Comparison of ENCODE assay signal across 13 cellular contexts in the genomic region with DNA sequence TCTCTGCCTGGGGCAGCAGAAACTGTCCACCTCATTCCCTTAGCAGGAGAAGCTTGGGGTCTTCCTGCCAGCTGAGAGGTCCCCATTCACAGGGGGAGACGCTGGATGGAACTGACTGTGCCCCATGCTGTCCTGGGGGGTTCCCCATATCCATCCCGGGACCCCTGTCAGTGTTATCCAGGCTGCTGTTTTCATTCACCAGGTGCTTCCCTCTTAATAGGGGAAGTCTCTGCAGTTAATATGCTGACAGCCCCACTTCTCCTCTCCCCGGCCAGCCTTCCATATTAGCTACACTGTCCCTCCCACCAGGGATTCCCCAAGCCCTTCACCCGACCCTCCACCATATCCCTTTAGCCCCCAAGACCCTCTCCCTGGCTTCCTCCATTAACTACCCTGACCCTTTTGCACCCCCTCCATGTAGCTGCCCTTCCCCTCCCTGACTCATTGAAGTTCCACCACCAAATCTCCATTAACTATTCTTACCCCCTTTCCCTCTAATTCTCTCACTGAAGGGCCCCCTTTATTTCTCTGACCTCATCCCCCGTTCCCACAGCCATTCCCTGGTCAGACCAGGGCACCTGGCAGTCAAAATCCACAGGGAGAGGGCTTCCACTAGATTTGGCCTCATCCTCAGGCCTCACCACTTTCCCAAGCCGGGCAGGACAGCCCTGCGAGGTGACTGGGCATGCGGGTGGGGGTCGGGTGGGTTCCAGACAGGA.
DNase-seq lines count a peak whose midpoint lies in the region; ATAC-seq, FAIRE-seq and TF ChIP-seq lines count a peak whose summit lies in the region.
"Had no signal": no experiment of that assay in that cellular context is flagged by ENCODE, and none has a peak within 500 bp of the region (broad histone marks: within the 10 kb centered on the region; RNA-seq: fewer than 3 reads in every experiment).

No MANE protein-coding gene starts in this region.

- ATAC-seq in GM23338 (no peak), HG03521 (IDR thresholded peaks at IDR 0.05; ENCODE audit: unreplicated experiment) (no peak), GM21367 (IDR thresholded peaks at IDR 0.05; ENCODE audit: unreplicated experiment) (no peak), left colon (no peak), GM21529 (IDR thresholded peaks at IDR 0.05; ENCODE audit: unreplicated experiment) (no peak)
- ATAC-seq in naive thymus-derived CD4-positive, alpha-beta T cell = no peak
- ATAC-seq: heart right ventricle had no signal

- H3K27me3 ChIP-seq in A673 (replicated peaks; ENCODE audit: insufficient read depth, low read depth, low read length, poor library complexity) = peaks cover 58% of the 10 kb centered on the region
- peaks cover 65% of the 10 kb centered on the region for H3K27me3 ChIP-seq in GM23338 (ENCODE audit: insufficient read depth)
- H3K27me3 ChIP-seq in astrocyte (ENCODE audit: insufficient read depth, low read length) = peaks cover 54% of the 10 kb centered on the region
- H3K27me3 ChIP-seq in naive thymus-derived CD4-positive, alpha-beta T cell (ENCODE audit: control insufficient read depth in 2 of 2, insufficient read depth in 2 of 2, low read length in 2 of 2) = peaks cover 19 to 27% of the 10 kb centered on the region in 2 donors

- no peak overlapping the region for H3K9ac ChIP-seq in astrocyte (ENCODE audit: low read length)

- no peaks in the 10 kb centered on the region for H3F3A ChIP-seq in GM23338 (replicated peaks; ENCODE audit: low read depth)

- peak overlapping the region; percentile 78; the same call in 1 of the 2 replicates for H2AFZ ChIP-seq in GM23338
- H2AFZ ChIP-seq in astrocyte (ENCODE audit: low read depth, low read length) = no peak overlapping the region

- no TSS peak for BruUV-seq in A673 (replicated peaks; lab: Mats Ljungman, UMichigan)

- CTCF ChIA-PET in A673 (lab: Charles Lee) = no interaction called here
- CTCF ChIA-PET in naive thymus-derived CD4-positive, alpha-beta T cell (lab: Charles Lee) = no interaction called here

- H3K9me3 ChIP-seq in A673 (ENCODE audit: low read depth, low read length, poor library complexity, severe bottlenecking) = no peaks in the 10 kb centered on the region
- H3K9me3 ChIP-seq in astrocyte (ENCODE audit: insufficient read depth, low read depth, low read length) = no peaks in the 10 kb centered on the region
- no peaks in the 10 kb centered on the region for H3K9me3 ChIP-seq in naive thymus-derived CD4-positive, alpha-beta T cell (ENCODE audit: control insufficient read depth in 2 of 3, low read length in 3 of 3)
- H3K9me3 ChIP-seq: heart right ventricle, MG63 had no signal

- peaks cover 54% of the 10 kb centered on the region for H3K27me3 Mint-ChIP-seq in GM23338 (ENCODE audit: insufficient read depth, low read depth, poor library complexity)
- peaks cover 55% of the 10 kb centered on the region for H3K27me3 Mint-ChIP-seq in astrocyte (ENCODE audit: low read depth, unreplicated experiment)
- peaks cover 67 to 76% (median 76%) of the 10 kb centered on the region in 5 donors for H3K27me3 Mint-ChIP-seq in naive thymus-derived CD4-positive, alpha-beta T cell

- intact Hi-C loops in A673 (cut with micrococcal nuclease; ENCODE audit: unreplicated experiment) = no loop called here
- intact Hi-C loops in naive thymus-derived CD4-positive, alpha-beta T cell (cut with micrococcal nuclease) = loop anchor here in 1 of 2 donors (10.0 kb wide), 2 partner anchors 471 to 571 kb away; a partner anchor contains a TSS
- intact Hi-C loops in left colon (cut with DNase I, micrococcal nuclease) = no loop called here

- H4K20me1 ChIP-seq in GM23338 (replicated peaks; ENCODE audit: insufficient read depth) (no peaks in the 10 kb centered on the region; the same call in 1 of the 2 replicates), astrocyte (ENCODE audit: insufficient read depth, low read length) (no peaks in the 10 kb centered on the region)

- H3K36me3 ChIP-seq in A673 (ENCODE audit: insufficient read depth, low read length, poor library complexity, severe bottlenecking) (no peaks in the 10 kb centered on the region), GM23338 (ENCODE audit: insufficient read depth) (no peaks in the 10 kb centered on the region), astrocyte (ENCODE audit: insufficient read depth, low read length) (no peaks in the 10 kb centered on the region)
- no peaks in the 10 kb centered on the region for H3K36me3 ChIP-seq in naive thymus-derived CD4-positive, alpha-beta T cell (ENCODE audit: control insufficient read depth in 2 of 3, insufficient read depth in 3 of 3, low read length in 3 of 3)
- H3K36me3 ChIP-seq: heart right ventricle, MG63 had no signal

- peak overlapping the region; percentile 47 for H3K4me3 ChIP-seq in A673 (ENCODE audit: low read depth, low read length, poor library complexity, severe bottlenecking)
- H3K4me3 ChIP-seq in GM23338 = peak overlapping the region; percentile 56
- H3K4me3 ChIP-seq in astrocyte (ENCODE audit: insufficient read depth, low read depth, low read length) = no peak overlapping the region
- H3K4me3 ChIP-seq in naive thymus-derived CD4-positive, alpha-beta T cell (ENCODE audit: low read length) = no peak overlapping the region
- H3K4me3 ChIP-seq: MG63 had no signal

- peaks cover 23% of the 10 kb centered on the region for H3K4me1 ChIP-seq in A673 (ENCODE audit: insufficient read depth, low read length, poor library complexity, severe bottlenecking)
- peaks cover 18% of the 10 kb centered on the region for H3K4me1 ChIP-seq in GM23338 (ENCODE audit: insufficient read depth)
- H3K4me1 ChIP-seq in astrocyte (ENCODE audit: insufficient read depth, low read length) = no peaks in the 10 kb centered on the region
- peaks cover 4 to 16% of the 10 kb centered on the region in 2 donors for H3K4me1 ChIP-seq in naive thymus-derived CD4-positive, alpha-beta T cell (ENCODE audit: control insufficient read depth in 2 of 2, insufficient read depth in 2 of 2, low read length in 2 of 2)

- POLR2A ChIA-PET in A673 (lab: Charles Lee; ENCODE audit: low non-redundant PET) = no interaction called here
- POLR2A ChIA-PET in naive thymus-derived CD4-positive, alpha-beta T cell (lab: Charles Lee) = no interaction called here

- no peak for FAIRE-seq in astrocyte (lab: Jason Lieb, UNC)
- FAIRE-seq: small intestine had no signal

- DNase-seq in A673 (ENCODE audit: low spot score) (no peak), GM23338 (ENCODE audit: low spot score) (no peak), astrocyte (ENCODE audit: low read depth) (no peak), left colon (no peak)
- no peak for DNase-seq in naive thymus-derived CD4-positive, alpha-beta T cell
- DNase-seq: GF-D8, NCI-H2171, small intestine had no signal

- H3K4me2 ChIP-seq in GM23338 (peak overlapping the region; percentile 85), astrocyte (ENCODE audit: low read length) (no peak overlapping the region)

- H3K27ac ChIP-seq in A673 (ENCODE audit: low read depth, low read length, poor library complexity, severe bottlenecking) = no peak overlapping the region
- no peak overlapping the region for H3K27ac ChIP-seq in GM23338 (ENCODE audit: low read depth)
- H3K27ac ChIP-seq in astrocyte (ENCODE audit: low read depth, low read length) = no peak overlapping the region
- H3K27ac ChIP-seq in naive thymus-derived CD4-positive, alpha-beta T cell (ENCODE audit: low read depth, low read length) = no peak overlapping the region
- H3K27ac ChIP-seq: heart right ventricle had no signal

- no peak for TF ChIP-seq CTCF in A673 (conservative IDR thresholded peaks at IDR 0.05; ENCODE audit: low read depth, low read length)
- TF ChIP-seq CTCF in GM23338 (conservative IDR thresholded peaks at IDR 0.05; ENCODE audit: low read depth in 2 of 2) = no peak
- TF ChIP-seq CTCF in astrocyte (IDR thresholded peaks at IDR 0.05; ENCODE audit: insufficient read depth, low read depth, low read length) = no peak

- peaks cover 8% of the 10 kb centered on the region for H3K9me3 Mint-ChIP-seq in GM23338
- H3K9me3 Mint-ChIP-seq in astrocyte (ENCODE audit: unreplicated experiment) = peaks cover 12% of the 10 kb centered on the region
- H3K9me3 Mint-ChIP-seq in naive thymus-derived CD4-positive, alpha-beta T cell = peaks cover 0 to 6% (median 0%) of the 10 kb centered on the region in 11 donors

- H3K9me2 ChIP-seq in GM23338 (ENCODE audit: insufficient read depth) = no peaks in the 10 kb centered on the region

- H3K4me3 Mint-ChIP-seq in GM23338 (peak overlapping the region; percentile 77), astrocyte (ENCODE audit: unreplicated experiment) (peak overlapping the region; percentile 76)
- peak overlapping the region; percentile 16 to 92 (median 76) for H3K4me3 Mint-ChIP-seq in naive thymus-derived CD4-positive, alpha-beta T cell

- H3K79me2 ChIP-seq in GM23338 (replicated peaks; ENCODE audit: insufficient read depth) (no peaks in the 10 kb centered on the region), astrocyte (ENCODE audit: insufficient read depth, low read length) (no peaks in the 10 kb centered on the region)

- peaks cover 23% of the 10 kb centered on the region for H3K4me1 Mint-ChIP-seq in GM23338
- peaks cover 5% of the 10 kb centered on the region for H3K4me1 Mint-ChIP-seq in astrocyte (ENCODE audit: low read depth, unreplicated experiment)
- H3K4me1 Mint-ChIP-seq in naive thymus-derived CD4-positive, alpha-beta T cell = peaks cover 18 to 35% (median 28%) of the 10 kb centered on the region in 7 donors

- H3K27ac Mint-ChIP-seq in GM23338 (no peak overlapping the region), astrocyte (ENCODE audit: unreplicated experiment) (peak overlapping the region; percentile 64)
- H3K27ac Mint-ChIP-seq in naive thymus-derived CD4-positive, alpha-beta T cell = peak overlapping the region in 1 of 9 donors; percentile 41

- H3K36me3 Mint-ChIP-seq in GM23338 (ENCODE audit: low read depth) = peaks cover 3% of the 10 kb centered on the region; the same call in 1 of the 3 replicates
- peaks cover 3% of the 10 kb centered on the region for H3K36me3 Mint-ChIP-seq in astrocyte (ENCODE audit: low read depth, unreplicated experiment)
- peaks cover 0 to 15% (median 3%) of the 10 kb centered on the region in 5 donors for H3K36me3 Mint-ChIP-seq in naive thymus-derived CD4-positive, alpha-beta T cell

Comparison
In these comparisons a context has a peak if more than half of its experiments do, and no peak if none do; other contexts are left out.
1. H3K4me3 ChIP-seq: peak in A673 (single experiment) and GM23338 (single experiment); none in astrocyte (single experiment) and naive thymus-derived CD4-positive, alpha-beta T cell (single experiment).
2. Peak in every context shown above with its lines, with median percentiles within 50 percentile points of each other: H3K4me3 Mint-ChIP-seq.